In genomic region chr4:48343035-48343434, GRCh38 we compare ENCODE assay signal across 7 cellular contexts. TPM values are rescaled to one million over a fixed set of nuclear protein-coding genes. Genes with fewer than 3 reads are reported as not detected.
DNase-seq lines count a peak whose midpoint lies in the region; ATAC-seq and TF ChIP-seq lines count a peak whose summit lies in the region.

No MANE protein-coding gene starts in this region.

- no peaks in the 10 kb centered on the region for H3K27me3 Mint-ChIP-seq in T-helper 17 cell

- H3K4me3 Mint-ChIP-seq in T-helper 17 cell: peak overlapping the region; percentile 98

- H3K4me1 ChIP-seq in HEK293 (ENCODE audit: control insufficient read depth, insufficient read depth, low read length) (peaks cover 5% of the 10 kb centered on the region; the same call in 1 of the 2 replicates), smooth muscle cell (ENCODE audit: low read depth) (peaks cover 46% of the 10 kb centered on the region)

- peak overlapping the region; percentile 99 for H3K9ac ChIP-seq in smooth muscle cell (ENCODE audit: low read depth)

- H3K4me3 ChIP-seq in HEK293 (ENCODE audit: low read depth, low read length) (peak overlapping the region; percentile 58), foreskin fibroblast (ENCODE audit: low read depth in 1 of 2, low read length in 2 of 2) (peak overlapping the region; percentile 92), smooth muscle cell (peak overlapping the region; percentile 98)

- H3K27ac Mint-ChIP-seq in T-helper 17 cell: peak overlapping the region; percentile 96

- peaks cover 55% of the 10 kb centered on the region for H3K4me1 Mint-ChIP-seq in T-helper 17 cell

- H3K9me3 ChIP-seq in HEK293 (ENCODE audit: control insufficient read depth, insufficient read depth, low read depth, low read length): no peaks in the 10 kb centered on the region
- H3K9me3 ChIP-seq in T-helper 17 cell (ENCODE audit: control insufficient read depth, low read length, poor library complexity, severe bottlenecking): no peaks in the 10 kb centered on the region
- H3K9me3 ChIP-seq in smooth muscle cell (replicated peaks; ENCODE audit: low read depth): no peaks in the 10 kb centered on the region

- H4K20me1 ChIP-seq in smooth muscle cell (ENCODE audit: low read depth): peaks cover 60% of the 10 kb centered on the region

- CTCF ChIA-PET in HEK293 (lab: Yijun Ruan, JAX): interaction anchor here (0.7 to 0.8 kb wide), 2 partner anchors 86 to 409 kb away, joined by 3 read pairs; no protein-coding TSS in a partner anchor

- H2AFZ ChIP-seq in smooth muscle cell (ENCODE audit: low read depth): no peak overlapping the region

- H3K36me3 Mint-ChIP-seq in T-helper 17 cell (ENCODE audit: low read depth): peaks cover 5% of the 10 kb centered on the region

- H3K4me2 ChIP-seq in smooth muscle cell: peak overlapping the region; percentile 98

- H3F3A ChIP-seq in smooth muscle cell (ENCODE audit: low read depth): peaks cover 18% of the 10 kb centered on the region

- peaks cover 66% of the 10 kb centered on the region for H3K79me2 ChIP-seq in smooth muscle cell (ENCODE audit: low read depth)

- POLR2A ChIA-PET in HEK293 (lab: Yijun Ruan, JAX): no interaction called here

- WGBS in smooth muscle cell (ENCODE audit: low lambda C conversion rate): 56% methylated on average over 3 of the region's 3 CpGs

- H3K27me3 ChIP-seq in smooth muscle cell (ENCODE audit: low read depth): no peaks in the 10 kb centered on the region

- no peak for TF ChIP-seq CTCF in HEK293 (tag by site-specific recombination; IDR thresholded peaks at IDR 0.05)
- no peak for TF ChIP-seq CTCF in foreskin fibroblast (IDR thresholded peaks at IDR 0.05; ENCODE audit: low read depth, low read length)
- no peak for TF ChIP-seq CTCF in smooth muscle cell (IDR thresholded peaks at IDR 0.05; ENCODE audit: borderline replicate concordance, insufficient read depth, poor library complexity, severe bottlenecking)

- ATAC-seq in T-helper 17 cell (no peak), HG02588 (IDR thresholded peaks at IDR 0.05; ENCODE audit: unreplicated experiment) (no peak), HG03460 (IDR thresholded peaks at IDR 0.05; ENCODE audit: unreplicated experiment) (no peak)

- H3K36me3 ChIP-seq in HEK293 (ENCODE audit: control insufficient read depth in 2 of 2, insufficient read depth in 1 of 2, low read length in 2 of 2) (no peaks in the 10 kb centered on the region), smooth muscle cell (ENCODE audit: low read depth) (no peaks in the 10 kb centered on the region)

- H3K27ac ChIP-seq in HEK293 (ENCODE audit: extremely low read depth, low read depth, low read length) (no peak overlapping the region), smooth muscle cell (ENCODE audit: low read depth) (peak overlapping the region; percentile 34)

- DNase-seq in T-helper 17 cell (no peak), foreskin fibroblast (no peak), smooth muscle cell (lab: John Stamatoyannopoulos, UW; ENCODE audit: unreplicated experiment) (no peak), SK-N-DZ (ENCODE audit: low spot score) (no peak)

TF ChIP-seq in HEK293, 187 proteins besides CTCF, POLR2A, EP300 and RAD21 (continues in another document):
- TF ChIP-seq ZBTB49 (tag by site-specific recombination; IDR thresholded peaks at IDR 0.05; ENCODE audit: low read depth): no peak
- TF ChIP-seq ZNF274 (IDR thresholded peaks at IDR 0.05; ENCODE audit: low read length): no peak
- TF ChIP-seq ZNF274 (tag by site-specific recombination; IDR thresholded peaks at IDR 0.05; ENCODE audit: borderline replicate concordance): no peak
- no peak for TF ChIP-seq ZFHX2 (tag by site-specific recombination; conservative IDR thresholded peaks at IDR 0.05)
- TF ChIP-seq ZBTB11 (tag by site-specific recombination; conservative IDR thresholded peaks at IDR 0.05; ENCODE audit: low read depth): no peak
- no peak for TF ChIP-seq HIC1 (tag by site-specific recombination; IDR thresholded peaks at IDR 0.05)
- no peak for TF ChIP-seq ZSCAN30 (tag by site-specific recombination; IDR thresholded peaks at IDR 0.05)
- TF ChIP-seq ZNF174 (tag by site-specific recombination; IDR thresholded peaks at IDR 0.05): no peak

RNA-seq across cellular contexts. Expression of gene SLAIN2, which starts 1.7 kb away (rescaled TPM):
- total RNA-seq in T-helper 17 cell (10 to 100 TPM; 76.7 to 92.3 TPM), smooth muscle cell (113 and 143 TPM in 2 replicates)
- 43.7 and 46.4 TPM in 2 replicates for polyA plus RNA-seq in smooth muscle cell
- polyA plus RNA-seq in SK-N-DZ (2014; cell fraction: cytosol; rRNA removed): 8.0 and 8.8 TPM in 2 replicates
- polyA plus RNA-seq in SK-N-DZ (2014; cell fraction: nucleus; rRNA removed): 7.1 and 7.5 TPM in 2 replicates
